In the genomic region with DNA sequence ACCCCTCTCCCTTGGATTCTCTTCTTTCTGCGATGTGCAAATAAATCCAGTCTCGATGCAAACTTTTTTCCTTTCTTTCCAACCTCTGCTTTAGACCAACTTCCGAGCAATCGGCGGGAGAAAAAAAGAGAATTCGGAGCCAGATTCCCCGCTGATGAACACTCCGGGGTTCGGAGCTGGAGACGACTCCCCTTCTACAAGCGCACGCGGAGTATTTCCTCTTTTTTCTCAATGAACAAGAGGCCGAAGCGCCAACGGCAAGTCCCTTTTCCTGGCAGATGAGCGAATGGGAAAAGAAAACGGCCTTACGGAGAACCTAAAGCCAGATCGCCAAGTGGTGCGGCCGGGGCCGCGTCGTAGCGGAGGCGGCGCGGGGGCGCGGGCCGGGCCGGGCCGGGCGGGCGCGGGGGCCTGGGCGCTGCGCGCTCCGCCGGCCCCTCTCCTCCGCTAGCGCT, we compare ENCODE assay signal across 3 cellular contexts.
TF ChIP-seq lines count a peak whose summit lies in the region.

No MANE protein-coding gene starts in this region.

TF ChIP-seq in H1, 55 proteins besides CTCF, POLR2A, EP300 and RAD21:
- no peak for TF ChIP-seq SRF (IDR thresholded peaks at IDR 0.05; ENCODE audit: low read depth, low read length)
- TF ChIP-seq, protein P1, sequence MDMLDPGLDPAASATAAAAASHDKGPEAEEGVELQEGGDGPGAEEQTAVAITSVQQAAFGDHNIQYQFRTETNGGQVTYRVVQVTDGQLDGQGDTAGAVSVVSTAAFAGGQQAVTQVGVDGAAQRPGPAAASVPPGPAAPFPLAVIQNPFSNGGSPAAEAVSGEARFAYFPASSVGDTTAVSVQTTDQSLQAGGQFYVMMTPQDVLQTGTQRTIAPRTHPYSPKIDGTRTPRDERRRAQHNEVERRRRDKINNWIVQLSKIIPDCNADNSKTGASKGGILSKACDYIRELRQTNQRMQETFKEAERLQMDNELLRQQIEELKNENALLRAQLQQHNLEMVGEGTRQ (IDR thresholded peaks at IDR 0.05; ENCODE audit: low read length): no peak
- peak; percentile 47; the same call in 1 of the 2 replicates for TF ChIP-seq PHF8 (conservative IDR thresholded peaks at IDR 0.05; ENCODE audit: low read depth, low read length)
- TF ChIP-seq SIN3A (conservative IDR thresholded peaks at IDR 0.05 in 1 of 2, IDR thresholded peaks at IDR 0.05 in 1 of 2; ENCODE audit: low read depth in 1 of 2, low read length in 2 of 2): 0 out of 4 replicates have a peak, but pooled peaks of 1 of the 2 experiments have one; percentile 12

TF ChIP-seq in neural cell, 6 proteins besides CTCF, POLR2A, EP300 and RAD21:
- TF ChIP-seq, protein P2, sequence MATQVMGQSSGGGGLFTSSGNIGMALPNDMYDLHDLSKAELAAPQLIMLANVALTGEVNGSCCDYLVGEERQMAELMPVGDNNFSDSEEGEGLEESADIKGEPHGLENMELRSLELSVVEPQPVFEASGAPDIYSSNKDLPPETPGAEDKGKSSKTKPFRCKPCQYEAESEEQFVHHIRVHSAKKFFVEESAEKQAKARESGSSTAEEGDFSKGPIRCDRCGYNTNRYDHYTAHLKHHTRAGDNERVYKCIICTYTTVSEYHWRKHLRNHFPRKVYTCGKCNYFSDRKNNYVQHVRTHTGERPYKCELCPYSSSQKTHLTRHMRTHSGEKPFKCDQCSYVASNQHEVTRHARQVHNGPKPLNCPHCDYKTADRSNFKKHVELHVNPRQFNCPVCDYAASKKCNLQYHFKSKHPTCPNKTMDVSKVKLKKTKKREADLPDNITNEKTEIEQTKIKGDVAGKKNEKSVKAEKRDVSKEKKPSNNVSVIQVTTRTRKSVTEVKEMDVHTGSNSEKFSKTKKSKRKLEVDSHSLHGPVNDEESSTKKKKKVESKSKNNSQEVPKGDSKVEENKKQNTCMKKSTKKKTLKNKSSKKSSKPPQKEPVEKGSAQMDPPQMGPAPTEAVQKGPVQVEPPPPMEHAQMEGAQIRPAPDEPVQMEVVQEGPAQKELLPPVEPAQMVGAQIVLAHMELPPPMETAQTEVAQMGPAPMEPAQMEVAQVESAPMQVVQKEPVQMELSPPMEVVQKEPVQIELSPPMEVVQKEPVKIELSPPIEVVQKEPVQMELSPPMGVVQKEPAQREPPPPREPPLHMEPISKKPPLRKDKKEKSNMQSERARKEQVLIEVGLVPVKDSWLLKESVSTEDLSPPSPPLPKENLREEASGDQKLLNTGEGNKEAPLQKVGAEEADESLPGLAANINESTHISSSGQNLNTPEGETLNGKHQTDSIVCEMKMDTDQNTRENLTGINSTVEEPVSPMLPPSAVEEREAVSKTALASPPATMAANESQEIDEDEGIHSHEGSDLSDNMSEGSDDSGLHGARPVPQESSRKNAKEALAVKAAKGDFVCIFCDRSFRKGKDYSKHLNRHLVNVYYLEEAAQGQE (IDR thresholded peaks at IDR 0.05; ENCODE audit: borderline replicate concordance): peak; percentile 22
- TF ChIP-seq EZH2 (IDR thresholded peaks at IDR 0.05; ENCODE audit: borderline replicate concordance, insufficient read depth, low read length, poor library complexity, severe bottlenecking) (no peak), MXI1 (conservative IDR thresholded peaks at IDR 0.05; ENCODE audit: poor library complexity, severe bottlenecking) (peak; percentile 5)

TF ChIP-seq in GM12891, 5 proteins besides CTCF, POLR2A, EP300 and RAD21 (continued from another document):
- TF ChIP-seq PAX5 (IDR thresholded peaks at IDR 0.05; ENCODE audit: insufficient read depth, low read length, severe bottlenecking) (no peak), POLR2AphosphoS5 (IDR thresholded peaks at IDR 0.05; ENCODE audit: low read depth, low read length) (no peak), SPI1 (IDR thresholded peaks at IDR 0.05; ENCODE audit: low read depth, low read length) (no peak)
TF ChIP-seq in GM12891: peak in this region for 0.
